Comparison of ENCODE assay signal across 33 cellular contexts in genomic region chrX:155441097-155441496, GRCh38. TPM values are rescaled to one million over a fixed set of nuclear protein-coding genes. Genes with fewer than 3 reads are reported as not detected.
"Had no signal": no experiment of that assay in that cellular context is flagged by ENCODE, and none has a peak within 500 bp of the region (broad histone marks: within the 10 kb centered on the region; RNA-seq: fewer than 3 reads in every experiment).

No MANE protein-coding gene starts in this region.

- H3K4me3 ChIP-seq: stomach, suprapubic skin, testis, thoracic aorta, thyroid gland, tibial artery, tibial nerve, transverse colon, upper lobe of left lung, upper lobe of right lung, uterus, vagina had no signal

- DNase-seq: stimulated activated CD4-positive, alpha-beta T cell treated with anti-CD3 and anti-CD28 coated beads, Interleukin-2, amount 100 ng/mL, for 48 hours; stimulated activated CD4-positive, alpha-beta T cell treated with anti-CD3 and anti-CD28 coated beads, Interleukin-4, amount 100 ng/mL, for 1 hour; stimulated activated CD4-positive, alpha-beta T cell treated with anti-CD3 and anti-CD28 coated beads, Interleukin-4, amount 100 ng/mL, for 24 hours; stimulated activated CD4-positive, alpha-beta T cell treated with anti-CD3 and anti-CD28 coated beads, Interleukin-4, amount 100 ng/mL, for 4 hours; stimulated activated CD8-positive, alpha-beta memory T cell treated with anti-CD3 and anti-CD28 coated beads, Interleukin-4, amount 100 ng/mL, for 48 hours; stimulated activated naive B cell treated with anti-CD40 and anti-IgM and Interleukin-4, amounts not matched to agents 10 μg/mL and 1 μg/mL and 100 μg/mL, for 72 hours; stimulated activated naive CD4-positive, alpha-beta T cell; stimulated activated naive CD4-positive, alpha-beta T cell treated with Interleukin-2 at 50 U/mL for 16 hours; stimulated activated naive CD8-positive, alpha-beta T cell treated with anti-CD3 and anti-CD28 coated beads, Interleukin-15, amount 100 ng/mL, for 72 hours; stimulated activated naive CD8-positive, alpha-beta T cell treated with anti-CD3 and anti-CD28 coated beads, Interleukin-15, Interleukin-2, amounts not matched to agents 100 U/mL and 50 U/mL, for 24 hours; stomach; substantia nigra; testis; thyroid gland; tibial artery; transverse colon; trophoblast cell; upper lobe of left lung; upper lobe of right lung; uterus had no signal

- H3K27me3 ChIP-seq: stomach, suprapubic skin, testis, thyroid gland, tibial artery, tibial nerve, transverse colon, upper lobe of left lung, upper lobe of right lung, uterus, vagina had no signal

- H3K4me3 Mint-ChIP-seq: stimulated activated effector memory CD8-positive, alpha-beta T cell treated with anti-CD3 and anti-CD28 coated beads, Interleukin-12 subunit alpha, Interleukin-12 subunit beta, amount 100 ng/mL, for 72 hours; stimulated activated memory B cell treated with anti-CD40 and anti-IgM and Interleukin-4, amounts not matched to agents 10 μg/mL and 1 μg/mL and 100 μg/mL, for 72 hours; stimulated activated naive B cell treated with anti-CD40 and anti-IgM and Interleukin-4, amounts not matched to agents 10 μg/mL and 1 μg/mL and 100 μg/mL, for 72 hours; stimulated activated naive CD8-positive, alpha-beta T cell treated with anti-CD3 and anti-CD28 coated beads, Interleukin-15, amount 100 ng/mL, for 72 hours; stimulated activated naive CD8-positive, alpha-beta T cell treated with anti-CD3 and anti-CD28 coated beads, Interleukin-15, Interleukin-2, amounts not matched to agents 100 ng/mL and 50 ng/mL, for 24 hours; type B pancreatic cell had no signal

- H3K4me1 ChIP-seq: stomach, suprapubic skin, testis, thyroid gland, tibial artery, tibial nerve, transverse colon, upper lobe of left lung, upper lobe of right lung, uterus, vagina had no signal

- FAIRE-seq: urothelium cell line had no signal

- ATAC-seq: stimulated activated effector memory CD8-positive, alpha-beta T cell treated with anti-CD3 and anti-CD28 coated beads, Interleukin-12 subunit alpha, Interleukin-12 subunit beta, amount 100 ng/mL, for 72 hours; stimulated activated memory B cell treated with anti-CD40 and anti-IgM and Interleukin-4, amounts not matched to agents 10 μg/mL and 1 μg/mL and 100 μg/mL, for 72 hours; stimulated activated naive B cell treated with anti-CD40 and anti-IgM and Interleukin-4, amounts not matched to agents 10 μg/mL and 1 μg/mL and 100 μg/mL, for 72 hours; stimulated activated naive CD8-positive, alpha-beta T cell treated with anti-CD3 and anti-CD28 coated beads, Interleukin-15, amount 100 ng/mL, for 72 hours; stimulated activated naive CD8-positive, alpha-beta T cell treated with anti-CD3 and anti-CD28 coated beads, Interleukin-15, Interleukin-2, amounts not matched to agents 100 U/mL and 50 U/mL, for 24 hours; upper lobe of right lung had no signal

- H3K4me1 Mint-ChIP-seq: stimulated activated effector memory CD8-positive, alpha-beta T cell treated with anti-CD3 and anti-CD28 coated beads, Interleukin-12 subunit alpha, Interleukin-12 subunit beta, amount 100 ng/mL, for 72 hours; stimulated activated memory B cell treated with anti-CD40 and anti-IgM and Interleukin-4, amounts not matched to agents 10 μg/mL and 1 μg/mL and 100 μg/mL, for 72 hours; stimulated activated naive CD8-positive, alpha-beta T cell treated with anti-CD3 and anti-CD28 coated beads, Interleukin-15, amount 100 ng/mL, for 72 hours had no signal

- H3K36me3 Mint-ChIP-seq: stimulated activated effector memory CD8-positive, alpha-beta T cell treated with anti-CD3 and anti-CD28 coated beads, Interleukin-12 subunit alpha, Interleukin-12 subunit beta, amount 100 ng/mL, for 72 hours; type B pancreatic cell had no signal

- H3K27ac Mint-ChIP-seq: stimulated activated effector memory CD8-positive, alpha-beta T cell treated with anti-CD3 and anti-CD28 coated beads, Interleukin-12 subunit alpha, Interleukin-12 subunit beta, amount 100 ng/mL, for 72 hours; stimulated activated memory B cell treated with anti-CD40 and anti-IgM and Interleukin-4, amounts not matched to agents 10 μg/mL and 1 μg/mL and 100 μg/mL, for 72 hours; stimulated activated naive B cell treated with anti-CD40 and anti-IgM and Interleukin-4, amounts not matched to agents 10 μg/mL and 1 μg/mL and 100 μg/mL, for 72 hours; stimulated activated naive CD8-positive, alpha-beta T cell treated with anti-CD3 and anti-CD28 coated beads, Interleukin-15, amount 100 ng/mL, for 72 hours; stimulated activated naive CD8-positive, alpha-beta T cell treated with anti-CD3 and anti-CD28 coated beads, Interleukin-15, Interleukin-2, amounts not matched to agents 100 ng/mL and 50 ng/mL, for 24 hours; type B pancreatic cell had no signal

- H3K27ac ChIP-seq: stomach, suprapubic skin, testis, thoracic aorta, thyroid gland, tibial artery, tibial nerve, transverse colon, upper lobe of left lung, upper lobe of right lung, uterus, vagina had no signal

- H3K27me3 Mint-ChIP-seq: stimulated activated memory B cell treated with anti-CD40 and anti-IgM and Interleukin-4, amounts not matched to agents 10 μg/mL and 1 μg/mL and 100 μg/mL, for 72 hours; stimulated activated naive B cell treated with anti-CD40 and anti-IgM and Interleukin-4, amounts not matched to agents 10 μg/mL and 1 μg/mL and 100 μg/mL, for 72 hours; stimulated activated naive CD8-positive, alpha-beta T cell treated with anti-CD3 and anti-CD28 coated beads, Interleukin-15, amount 100 ng/mL, for 72 hours; stimulated activated naive CD8-positive, alpha-beta T cell treated with anti-CD3 and anti-CD28 coated beads, Interleukin-15, Interleukin-2, amounts not matched to agents 100 ng/mL and 50 ng/mL, for 24 hours; type B pancreatic cell had no signal

- H3K9me3 ChIP-seq: suprapubic skin, testis, thoracic aorta, thyroid gland, transverse colon, upper lobe of right lung, uterus, vagina had no signal

- H3K36me3 ChIP-seq: stomach, suprapubic skin, thoracic aorta, thyroid gland, transverse colon, upper lobe of left lung, upper lobe of right lung, uterus, vagina had no signal

RNA-seq across cellular contexts. Expression of gene F8A3, which starts 17.3 kb away (rescaled TPM):
- total RNA-seq: upper lobe of right lung had no signal

RNA-seq across cellular contexts. Expression of gene F8A2, which starts 59.2 kb away (rescaled TPM):
- total RNA-seq: suprapubic skin, temporal lobe, testis, thyroid gland, upper lobe of right lung, ureter, urinary bladder, uterus, vagina had no signal
- polyA plus RNA-seq: stomach, thymus, urinary bladder had no signal
